In genomic region chr1:202010042-202011015, GRCh38 we compare ENCODE assay signal across 1 cellular context.
TF ChIP-seq lines count a peak whose summit lies in the region.

Gene ELF3 (plus strand): TSS chr1:202010587. CDS start chr1:202011137, 550 bp downstream.

TF ChIP-seq in HepG2, 621 proteins besides CTCF, POLR2A, EP300 and RAD21 (continued from another document and continues in another):
- peak; percentile 83 for TF ChIP-seq ZNF407 (CRISPR knock-in tag; IDR thresholded peaks at IDR 0.05; ENCODE audit: not compliant biosample characterization)
- peak in 1 of 2 experiments; percentile 72; a peak in 2 of 4 replicates for TF ChIP-seq KLF16 (CRISPR knock-in tag; IDR thresholded peaks at IDR 0.05)
- TF ChIP-seq MTERF4 (CRISPR knock-in tag; IDR thresholded peaks at IDR 0.05): peak; percentile 63; the same call in 1 of the 2 replicates
- peak; percentile 48; the same call in 1 of the 2 replicates for TF ChIP-seq FOSL2 (CRISPR knock-in tag; IDR thresholded peaks at IDR 0.05)
- 0 out of 2 replicates have a peak, but pooled peaks have one; percentile 38 for TF ChIP-seq KIAA2018 (CRISPR knock-in tag; IDR thresholded peaks at IDR 0.05; ENCODE audit: borderline replicate concordance)
- TF ChIP-seq GMEB1 (CRISPR knock-in tag; IDR thresholded peaks at IDR 0.05; ENCODE audit: borderline replicate concordance): peak; percentile 20; the same call in 1 of the 2 replicates
- TF ChIP-seq RCOR2 (CRISPR knock-in tag; IDR thresholded peaks at IDR 0.05): no peak; the same call in 1 of the 2 replicates
- TF ChIP-seq ZNF781 (CRISPR knock-in tag; IDR thresholded peaks at IDR 0.05; ENCODE audit: borderline replicate concordance, not compliant biosample characterization): peak; percentile 78
- peak; percentile 0; the same call in 1 of the 2 replicates for TF ChIP-seq ZNF143 (CRISPR knock-in tag; IDR thresholded peaks at IDR 0.05)
- TF ChIP-seq SALL1 (CRISPR knock-in tag; IDR thresholded peaks at IDR 0.05): peak; percentile 33; the same call in 1 of the 2 replicates
- peak; percentile 33; the same call in 1 of the 2 replicates for TF ChIP-seq ZSCAN12 (CRISPR knock-in tag; IDR thresholded peaks at IDR 0.05)
- TF ChIP-seq ZHX1 (CRISPR knock-in tag; IDR thresholded peaks at IDR 0.05; ENCODE audit: low read depth): no peak
- TF ChIP-seq ZSCAN5A (CRISPR knock-in tag; IDR thresholded peaks at IDR 0.05; ENCODE audit: borderline replicate concordance): no peak; the same call in 1 of the 2 replicates
- TF ChIP-seq ZNF121 (CRISPR knock-in tag; IDR thresholded peaks at IDR 0.05): no peak; the same call in 1 of the 2 replicates
- TF ChIP-seq SMARCE1 (IDR thresholded peaks at IDR 0.05; ENCODE audit: borderline replicate concordance): no peak
- TF ChIP-seq NCOA2 (CRISPR knock-in tag; IDR thresholded peaks at IDR 0.05): peak; percentile 53; the same call in 1 of the 2 replicates
- TF ChIP-seq ATM (IDR thresholded peaks at IDR 0.05; ENCODE audit: borderline replicate concordance): no peak
- no peak for TF ChIP-seq TCF12 (IDR thresholded peaks at IDR 0.05)
- 0 out of 2 replicates have a peak, but pooled peaks have one; percentile 6 for TF ChIP-seq TCF12 (CRISPR knock-in tag; IDR thresholded peaks at IDR 0.05)
- TF ChIP-seq BCL6 (CRISPR knock-in tag; IDR thresholded peaks at IDR 0.05): no peak; the same call in 1 of the 2 replicates
- TF ChIP-seq PRMT3 (CRISPR knock-in tag; IDR thresholded peaks at IDR 0.05; ENCODE audit: borderline replicate concordance, low read depth): 0 out of 2 replicates have a peak, but pooled peaks have one; percentile 41
- peak; percentile 13; the same call in 1 of the 2 replicates for TF ChIP-seq MXD1 (CRISPR knock-in tag; IDR thresholded peaks at IDR 0.05)
- TF ChIP-seq MAFK (conservative IDR thresholded peaks at IDR 0.05 in 1 of 2, IDR thresholded peaks at IDR 0.05 in 1 of 2; ENCODE audit: low read length in 2 of 2): no peak
- peak; percentile 55; the same call in 1 of the 2 replicates for TF ChIP-seq NKX3-1 (CRISPR knock-in tag; IDR thresholded peaks at IDR 0.05)
- peak; percentile 89 for TF ChIP-seq HIVEP1 (CRISPR knock-in tag; IDR thresholded peaks at IDR 0.05)
- TF ChIP-seq RARA (CRISPR knock-in tag; IDR thresholded peaks at IDR 0.05): peak; percentile 13
